ENCODE assay signal across 26 cellular contexts in the genomic region with DNA sequence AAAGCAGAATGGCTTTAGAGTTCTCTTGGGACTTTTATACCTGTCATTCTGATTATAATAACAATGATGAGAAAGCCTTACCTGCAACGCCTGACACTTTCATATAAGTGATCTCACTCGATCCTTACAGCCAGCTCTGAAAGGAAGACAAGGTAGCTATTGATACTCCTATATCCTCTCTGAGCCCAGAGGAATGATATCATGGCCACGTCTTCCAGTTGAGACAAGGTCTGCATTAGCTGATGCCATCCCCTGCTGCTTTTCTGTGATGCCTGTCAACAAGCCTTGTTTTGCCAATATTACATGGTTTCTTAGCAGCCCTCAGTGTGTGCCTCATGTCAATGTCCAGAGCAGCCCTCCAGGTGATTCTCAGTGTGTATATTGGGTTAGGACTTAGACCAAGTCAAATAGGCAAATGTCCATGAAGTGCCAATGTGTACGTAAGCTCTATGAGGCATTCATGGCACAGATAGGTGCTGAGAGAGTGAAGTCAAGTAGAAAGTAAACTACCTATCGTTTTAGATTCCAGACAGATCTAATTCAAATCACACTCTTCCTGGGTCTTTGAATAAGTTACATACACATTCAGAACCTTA.
"Had no signal": no experiment of that assay in that cellular context is flagged by ENCODE, and none has a peak within 500 bp of the region (broad histone marks: within the 10 kb centered on the region; RNA-seq: fewer than 3 reads in every experiment).

No MANE protein-coding gene starts in this region.

- DNase-seq: colonic mucosa; dermis blood vessel endothelial cell; effector memory CD4-positive, alpha-beta T cell; esophagus squamous epithelium; foreskin melanocyte; glutamatergic neuron; heart right ventricle; hippocampal formation; kidney glomerular epithelial cell; left colon; left ventricle myocardium superior; natural killer cell; stimulated activated CD4-positive, alpha-beta T cell treated with anti-CD3 and anti-CD28 coated beads, Interleukin-12 subunit alpha, Interleukin-12 subunit beta, amount 100 ng/mL, for 4 hours; stimulated activated CD4-positive, alpha-beta T cell treated with anti-CD3 and anti-CD28 coated beads, Interleukin-1b, Interleukin-23, amount 100 ng/mL, for 48 hours; stimulated activated CD4-positive, alpha-beta T cell treated with anti-CD3 and anti-CD28 coated beads, Interleukin-4, amount 100 ng/mL, for 1 hour; stimulated activated CD8-positive, alpha-beta memory T cell treated with anti-CD3 and anti-CD28 coated beads, Interleukin-4, amount 100 ng/mL, for 48 hours; stimulated activated naive CD4-positive, alpha-beta T cell; stimulated activated naive CD8-positive, alpha-beta T cell treated with anti-CD3 and anti-CD28 coated beads, Interleukin-15, amount 100 ng/mL, for 72 hours; transverse colon; upper lobe of right lung; uterus had no signal

- H3K27ac ChIP-seq: colonic mucosa, esophagus squamous epithelium, heart right ventricle, neutrophil, parathyroid adenoma, suprapubic skin, transverse colon, upper lobe of right lung, uterus had no signal

- H3K27me3 ChIP-seq: colonic mucosa, esophagus squamous epithelium, heart right ventricle, neutrophil, suprapubic skin, transverse colon, upper lobe of right lung, uterus had no signal

- H3K4me3 ChIP-seq: colonic mucosa, esophagus squamous epithelium, heart right ventricle, lung, smooth muscle cell, suprapubic skin, transverse colon, upper lobe of right lung, uterus had no signal

- H3K36me3 ChIP-seq: colonic mucosa, esophagus squamous epithelium, heart right ventricle, neutrophil, suprapubic skin, transverse colon, upper lobe of right lung, uterus had no signal

- H3K9me3 ChIP-seq: colonic mucosa, esophagus squamous epithelium, neutrophil, suprapubic skin, transverse colon, upper lobe of right lung, uterus had no signal

- ATAC-seq: heart right ventricle; left colon; left ventricle myocardium superior; natural killer cell; stimulated activated naive CD8-positive, alpha-beta T cell treated with anti-CD3 and anti-CD28 coated beads, Interleukin-15, amount 100 ng/mL, for 72 hours; upper lobe of right lung had no signal
